21 cellular contexts compared by ENCODE assay signal in the genomic region with DNA sequence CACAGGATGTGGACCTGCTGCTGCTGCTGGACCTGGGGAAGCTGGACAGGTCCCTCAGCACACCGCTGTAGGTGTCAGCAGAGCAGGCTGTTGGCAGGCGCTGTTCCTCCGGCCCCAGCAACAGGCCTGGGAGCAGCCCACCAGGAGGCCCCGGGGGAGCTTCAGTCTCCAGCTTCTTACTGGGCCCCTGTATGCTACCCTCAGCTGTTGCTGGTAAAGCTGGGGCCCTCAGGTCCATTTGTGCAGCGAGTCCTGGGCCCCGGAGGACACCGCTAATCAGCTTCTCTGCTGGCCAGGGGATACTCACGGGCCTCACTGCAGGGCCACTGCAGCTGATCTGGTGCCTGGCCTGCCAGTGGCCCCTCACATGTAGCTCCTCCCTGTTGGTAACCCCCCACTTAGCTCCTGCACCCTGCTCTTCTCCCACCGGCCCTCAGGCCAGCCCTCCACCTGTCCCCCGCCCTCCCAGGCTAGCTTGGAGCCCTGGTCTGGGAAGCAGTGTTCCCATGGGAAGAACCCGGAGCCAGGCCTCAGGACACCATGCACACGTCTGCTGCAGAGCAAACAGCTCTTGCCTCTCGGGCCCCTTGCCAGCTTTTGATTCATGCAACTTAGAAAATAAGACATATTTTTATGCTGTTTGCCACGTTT.
A peak's percentile ranks its signal among the peaks of the same experiment; 100 is the strongest.
DNase-seq lines count a peak whose midpoint lies in the region; TF ChIP-seq lines count a peak whose summit lies in the region.
"Had no signal": no experiment of that assay in that cellular context is flagged by ENCODE, and none has a peak within 500 bp of the region (broad histone marks: within the 10 kb centered on the region; RNA-seq: fewer than 3 reads in every experiment).

No MANE protein-coding gene starts in this region.

- no peak overlapping the region for H3K4me2 ChIP-seq in neuronal stem cell (ENCODE audit: insufficient read depth, low read length, poor library complexity, severe bottlenecking)

- H3K27me3 ChIP-seq in neuronal stem cell (ENCODE audit: control insufficient read depth in 3 of 3, insufficient read depth in 3 of 3, low read depth in 1 of 3, low read length in 3 of 3), result no peaks in the 10 kb centered on the region
- H3K27me3 ChIP-seq: breast epithelium, neutrophil had no signal

- H3K4ac ChIP-seq in neuronal stem cell (ENCODE audit: low read length), result no peak overlapping the region

- no peak overlapping the region for H2BK120ac ChIP-seq in neuronal stem cell (ENCODE audit: low read depth, low read length)

- H2AFZ ChIP-seq in neuronal stem cell (ENCODE audit: low read length), result no peak overlapping the region

- H3K36me3 ChIP-seq in neuronal stem cell (replicated peaks in 1 of 2; ENCODE audit: control insufficient read depth in 2 of 2, insufficient read depth in 2 of 2, low read length in 2 of 2), result no peaks in the 10 kb centered on the region
- H3K36me3 ChIP-seq: breast epithelium, neutrophil had no signal

- no peak overlapping the region for H2BK5ac ChIP-seq in neuronal stem cell (ENCODE audit: low read length)

- WGBS in neuronal stem cell (ENCODE audit: extremely low coverage in 2 of 2, insufficient read length in 2 of 2, insufficient replicate concordance in 1 of 2), 2 donors, result no CpG with 5 or more reads among the region's 14 CpGs

- H3K23ac ChIP-seq in neuronal stem cell (ENCODE audit: low read depth, low read length, poor library complexity), result no peak overlapping the region

- H3K4me1 ChIP-seq in neuronal stem cell (ENCODE audit: control insufficient read depth in 2 of 2, insufficient read depth in 1 of 2, low read depth in 1 of 2, low read length in 2 of 2), result peaks cover 0 to 1% of the 10 kb centered on the region in 2 donors
- H3K4me1 ChIP-seq: breast epithelium had no signal

- H3K9ac ChIP-seq in neuronal stem cell (ENCODE audit: low read depth, low read length, poor library complexity), result no peak overlapping the region

- TF ChIP-seq CTCF in VCaP (conservative IDR thresholded peaks at IDR 0.05) (no peak), fibroblast of the aortic adventitia (IDR thresholded peaks at IDR 0.05; ENCODE audit: insufficient read depth, low read length) (no peak), RWPE1 (conservative IDR thresholded peaks at IDR 0.05; ENCODE audit: low read depth) (no peak)

- POLR2A ChIA-PET in RWPE1 (lab: Yijun Ruan, JAX; ENCODE audit: low non-redundant PET), result no interaction called here

- peak overlapping the region; percentile 63 for H3K27ac ChIP-seq in VCaP
- H3K27ac ChIP-seq in neuronal stem cell (replicated peaks; ENCODE audit: low read length), result no peak overlapping the region
- H3K27ac ChIP-seq in RWPE1, result no peak overlapping the region
- H3K27ac ChIP-seq: breast epithelium, neutrophil had no signal

- H3K18ac ChIP-seq in neuronal stem cell (ENCODE audit: low read length), result peak overlapping the region; percentile 81

- no peak overlapping the region for H3K4me3 ChIP-seq in fibroblast of the aortic adventitia (ENCODE audit: low read depth, low read length)
- H3K4me3 ChIP-seq in neuronal stem cell (ENCODE audit: low read length in 2 of 2), result no peak overlapping the region
- H3K4me3 ChIP-seq: breast epithelium, mucosa of descending colon had no signal

- H3K79me1 ChIP-seq in neuronal stem cell (ENCODE audit: low read depth, low read length), result no peaks in the 10 kb centered on the region

- DNase-seq in EH (ENCODE audit: low read depth), result peak; percentile 38
- peak; percentile 16 for DNase-seq in fibroblast of the aortic adventitia (ENCODE audit: low read depth)
- DNase-seq in neuronal stem cell (ENCODE audit: low spot score), result no peak
- no peak for DNase-seq in NCI-H2081 treated with DMSO at 0.1 percent for 48 hours (lab: John Stamatoyannopoulos, UW)
- no peak for DNase-seq in inferior parietal cortex (ENCODE audit: extremely low spot score)
- no peak for DNase-seq in RWPE1 (ENCODE audit: low spot score)
- DNase-seq in NCI-H2171 treated with DMSO at 0.1 percent for 48 hours (lab: John Stamatoyannopoulos, UW), result no peak
- DNase-seq: activated CD4-positive, alpha-beta T cell treated with anti-CD3 and anti-CD28 coated beads, Interleukin-2, amount 50 U/mL, for 48 hours; activated T-cell treated with anti-CD3 and anti-CD28 coated beads, Interleukin-2, amount 50 U/mL, for 24 hours; CD8-positive, alpha-beta memory T cell; hippocampal formation; kidney glomerular epithelial cell; mucosa of descending colon; MV-4-11; NCI-H1930; retina; stimulated activated naive CD8-positive, alpha-beta T cell treated with anti-CD3 and anti-CD28 coated beads, Interleukin-15, Interleukin-2, amounts not matched to agents 100 U/mL and 50 U/mL, for 24 hours; trophoblast cell had no signal

- no peak overlapping the region for H2BK12ac ChIP-seq in neuronal stem cell (ENCODE audit: low read length)

- no peak overlapping the region for H2BK15ac ChIP-seq in neuronal stem cell (ENCODE audit: low read length)

- CTCF ChIA-PET in RWPE1 (lab: Yijun Ruan, JAX), result interaction anchor here (0.6 kb wide), 1 partner anchor 188 kb away, joined by 3 read pairs; no protein-coding TSS in a partner anchor

- no peak overlapping the region for H2AK5ac ChIP-seq in neuronal stem cell (ENCODE audit: low read depth, low read length)

- H4K91ac ChIP-seq in neuronal stem cell (ENCODE audit: low read depth, low read length, poor library complexity), result no peak overlapping the region

- H3K9me3 ChIP-seq in neuronal stem cell (replicated peaks in 1 of 2; ENCODE audit: control insufficient read depth in 2 of 2, insufficient read depth in 1 of 2, low read depth in 1 of 2, low read length in 2 of 2), result peaks cover 0 to 5% of the 10 kb centered on the region in 2 donors
- H3K9me3 ChIP-seq: mucosa of descending colon, neutrophil had no signal

- peak overlapping the region; percentile 76 for H3K14ac ChIP-seq in neuronal stem cell (ENCODE audit: low read length)

- no peak overlapping the region for H4K8ac ChIP-seq in neuronal stem cell (ENCODE audit: low read depth, low read length)

Comparison
In these comparisons a context has a peak if more than half of its experiments do, and no peak if none do; other contexts are left out.
1. DNase-seq: peak in EH (single experiment) and fibroblast of the aortic adventitia (single experiment); none in neuronal stem cell (single experiment), NCI-H2081 treated with DMSO at 0.1 percent for 48 hours (single experiment), inferior parietal cortex (single experiment), RWPE1 (single experiment) and NCI-H2171 treated with DMSO at 0.1 percent for 48 hours (single experiment).